8 cellular contexts compared by ENCODE assay signal in the genomic region with DNA sequence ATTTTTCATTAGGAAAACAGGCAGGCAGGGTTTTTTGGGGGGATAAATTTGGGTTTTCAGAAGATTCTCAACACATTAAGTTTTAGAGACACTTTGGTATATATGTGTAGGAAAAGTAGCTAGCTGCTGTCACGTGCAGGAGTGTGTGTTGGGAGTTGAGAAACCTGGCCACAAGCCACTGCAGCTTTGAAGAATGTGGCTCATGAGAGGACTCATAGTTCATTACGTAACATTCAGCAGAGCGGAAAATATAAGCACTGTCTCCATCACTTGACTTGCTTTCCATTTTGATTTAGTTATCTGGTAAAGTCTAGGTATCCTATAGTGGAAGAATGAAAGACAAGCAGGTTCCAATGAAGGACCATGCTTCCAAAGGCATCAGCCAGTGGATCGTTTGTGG. TPM values are rescaled to one million over a fixed set of nuclear protein-coding genes. Genes with fewer than 3 reads are reported as not detected.
DNase-seq lines count a peak whose midpoint lies in the region; ATAC-seq and FAIRE-seq lines count a peak whose summit lies in the region.

No MANE protein-coding gene starts in this region.

- no peak for FAIRE-seq in HTR-8/SVneo (lab: Jason Lieb, UNC)

- H3K4me3 Mint-ChIP-seq in activated naive CD4-positive, alpha-beta T cell treated with anti-CD3 and anti-CD28 coated beads, Interleukin-2, amount 10 ng/mL, durations not matched to agents 7 days and 5 days = no peak overlapping the region
- peak overlapping the region in 2 of 5 donors; percentile 10 to 14 for H3K4me3 Mint-ChIP-seq in immature natural killer cell

- peak; percentile 74 for DNase-seq in DMS 273 (lab: John Stamatoyannopoulos, UW; ENCODE audit: unreplicated experiment)
- peak; percentile 1 for DNase-seq in HTR-8/SVneo (ENCODE audit: insufficient read length, low spot score)
- DNase-seq in activated naive CD4-positive, alpha-beta T cell treated with anti-CD3 and anti-CD28 coated beads, Interleukin-2, amount 10 ng/mL, durations not matched to agents 7 days and 5 days = peak; percentile 37
- DNase-seq in immature natural killer cell = peak in 2 of 3 donors; percentile 12 to 14
- DNase-seq in stimulated activated CD4-positive, alpha-beta T cell treated with anti-CD3 and anti-CD28 coated beads, TNF-alpha, amount 100 ng/mL, for 48 hours (ENCODE audit: low read depth in 3 of 3) = peak in 2 of 3 donors; percentile 7 to 27
- DNase-seq in OCI-M2 (lab: John Stamatoyannopoulos, UW; ENCODE audit: unreplicated experiment) = no peak
- no peak for DNase-seq in NCI-H2227 (lab: John Stamatoyannopoulos, UW; ENCODE audit: unreplicated experiment)

- H3K4me1 Mint-ChIP-seq in activated naive CD4-positive, alpha-beta T cell treated with anti-CD3 and anti-CD28 coated beads, Interleukin-2, amount 10 ng/mL, durations not matched to agents 7 days and 5 days = peaks cover 28% of the 10 kb centered on the region
- H3K4me1 Mint-ChIP-seq in immature natural killer cell = peaks cover 18 to 21% of the 10 kb centered on the region in 2 donors

- ATAC-seq in HG03432 (IDR thresholded peaks at IDR 0.05; ENCODE audit: unreplicated experiment) = no peak

- H3K27ac Mint-ChIP-seq in activated naive CD4-positive, alpha-beta T cell treated with anti-CD3 and anti-CD28 coated beads, Interleukin-2, amount 10 ng/mL, durations not matched to agents 7 days and 5 days = no peak overlapping the region
- H3K27ac Mint-ChIP-seq in immature natural killer cell = no peak overlapping the region

- no peaks in the 10 kb centered on the region for H3K27me3 Mint-ChIP-seq in activated naive CD4-positive, alpha-beta T cell treated with anti-CD3 and anti-CD28 coated beads, Interleukin-2, amount 10 ng/mL, durations not matched to agents 7 days and 5 days
- H3K27me3 Mint-ChIP-seq in immature natural killer cell (ENCODE audit: low read depth in 3 of 3) = peaks cover 4 to 12% (median 11%) of the 10 kb centered on the region in 3 donors

- no peaks in the 10 kb centered on the region for H3K9me3 Mint-ChIP-seq in activated naive CD4-positive, alpha-beta T cell treated with anti-CD3 and anti-CD28 coated beads, Interleukin-2, amount 10 ng/mL, durations not matched to agents 7 days and 5 days
- H3K9me3 Mint-ChIP-seq in immature natural killer cell = no peaks in the 10 kb centered on the region

- CTCF ChIA-PET in activated naive CD4-positive, alpha-beta T cell treated with anti-CD3 and anti-CD28 coated beads, Interleukin-2, amount 10 ng/mL, durations not matched to agents 7 days and 5 days (lab: Charles Lee) = interaction anchor here (1.3 to 1.9 kb wide), 3 partner anchors 132 to 389 kb away, joined by 3 to 7 read pairs (median 5); no protein-coding TSS in a partner anchor

- peaks cover 4% of the 10 kb centered on the region for H3K36me3 Mint-ChIP-seq in activated naive CD4-positive, alpha-beta T cell treated with anti-CD3 and anti-CD28 coated beads, Interleukin-2, amount 10 ng/mL, durations not matched to agents 7 days and 5 days
- no peaks in the 10 kb centered on the region for H3K36me3 Mint-ChIP-seq in immature natural killer cell

RNA-seq across cellular contexts. Expression of a gene that starts 31.2 kb away (rescaled TPM):
- 10 to 100 TPM; 12.3 to 26.4 (median 16.3) TPM for polyA plus RNA-seq in immature natural killer cell

Comparison
In these comparisons a context has a peak if more than half of its experiments do, and no peak if none do; other contexts are left out.
1. DNase-seq: peak in DMS 273 (single experiment), HTR-8/SVneo (single experiment), activated naive CD4-positive, alpha-beta T cell treated with anti-CD3 and anti-CD28 coated beads, Interleukin-2, amount 10 ng/mL, durations not matched to agents 7 days and 5 days (single experiment), immature natural killer cell (2 of 3) and stimulated activated CD4-positive, alpha-beta T cell treated with anti-CD3 and anti-CD28 coated beads, TNF-alpha, amount 100 ng/mL, for 48 hours (2 of 3); none in OCI-M2 (single experiment) and NCI-H2227 (single experiment).